In the genomic region with DNA sequence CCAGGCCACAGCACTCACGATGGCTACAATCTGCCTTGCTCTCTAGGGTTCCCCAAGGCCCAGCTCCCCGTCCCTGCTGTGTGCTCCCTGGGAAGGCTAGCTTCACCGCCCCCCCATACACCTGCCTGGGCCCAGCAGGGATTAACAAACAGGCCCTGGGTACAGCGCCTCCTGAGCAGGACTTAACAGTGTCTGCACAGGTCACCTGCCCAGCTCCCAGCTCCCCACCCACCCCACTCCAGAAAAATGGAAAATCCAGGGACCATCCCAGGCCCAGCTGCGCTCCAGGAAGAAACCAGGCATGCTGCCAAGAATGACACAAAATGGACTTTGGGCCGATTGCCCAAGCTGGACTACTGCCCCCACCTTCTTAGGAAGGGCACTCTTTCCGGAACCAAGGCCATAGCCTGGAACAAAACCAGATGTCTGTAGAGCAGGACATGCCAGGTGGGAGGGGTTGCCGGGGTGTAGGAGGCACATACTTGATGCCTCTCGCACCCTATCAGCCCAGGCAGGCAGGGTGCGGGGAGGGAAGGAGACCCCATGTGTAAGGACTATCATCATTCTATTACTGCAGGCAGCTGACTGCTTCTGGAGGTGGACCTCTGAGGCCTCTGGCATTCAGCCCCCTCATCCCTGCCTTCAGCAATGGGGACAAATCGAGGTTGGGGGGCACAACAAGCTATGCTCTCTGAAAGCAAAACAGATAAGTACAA, we compare ENCODE assay signal across 15 cellular contexts.
DNase-seq lines count a peak whose midpoint lies in the region; ATAC-seq and TF ChIP-seq lines count a peak whose summit lies in the region.
"Had no signal": no experiment of that assay in that cellular context is flagged by ENCODE, and none has a peak within 500 bp of the region (broad histone marks: within the 10 kb centered on the region; RNA-seq: fewer than 3 reads in every experiment).

No MANE protein-coding gene starts in this region.

- TF ChIP-seq POLR2A in right lobe of liver (IDR thresholded peaks at IDR 0.05): no peak
- TF ChIP-seq POLR2A in esophagus muscularis mucosa (IDR thresholded peaks at IDR 0.05; ENCODE audit: low read depth): no peak

- POLR2A ChIA-PET in activated CD4-positive, alpha-beta T cell treated with anti-CD3 and anti-CD28 coated beads for 36 hours (lab: Charles Lee): no interaction called here

- H3K4me3 Mint-ChIP-seq in activated CD4-positive, alpha-beta T cell treated with anti-CD3 and anti-CD28 coated beads for 36 hours: no peak overlapping the region

- peaks cover 2% of the 10 kb centered on the region for H3K27me3 Mint-ChIP-seq in activated CD4-positive, alpha-beta T cell treated with anti-CD3 and anti-CD28 coated beads for 36 hours

- no peak for TF ChIP-seq CTCF in heart right ventricle (IDR thresholded peaks at IDR 0.05)
- no peak for TF ChIP-seq CTCF in right lobe of liver (IDR thresholded peaks at IDR 0.05)
- TF ChIP-seq CTCF in esophagus muscularis mucosa (IDR thresholded peaks at IDR 0.05): no peak

- intact Hi-C loops in heart right ventricle (cut with DNase I): no loop called here
- intact Hi-C loops in left ventricle myocardium superior (cut with micrococcal nuclease): no loop called here
- intact Hi-C loops in right lobe of liver (cut with DNase I): loop anchor here in 1 of 2 donors (10.0 kb wide), 1 partner anchor 179 kb away; the partner anchor contains the start of gene RRBP1
- intact Hi-C loops in esophagus muscularis mucosa (cut with DNase I): no loop called here
- intact Hi-C loops in activated CD4-positive, alpha-beta T cell treated with anti-CD3 and anti-CD28 coated beads for 36 hours (cut with DNase I, micrococcal nuclease): no loop called here

- H3K36me3 Mint-ChIP-seq in activated CD4-positive, alpha-beta T cell treated with anti-CD3 and anti-CD28 coated beads for 36 hours (ENCODE audit: low read depth): no peaks in the 10 kb centered on the region

- DNase-seq in heart right ventricle (peak in 1 of 2 donors; percentile 48), left ventricle myocardium superior (no peak), dermis blood vessel endothelial cell (peak; percentile 83), right lobe of liver (peak; percentile 71 to 83 (median 74)), NCI-H510A (lab: John Stamatoyannopoulos, UW) (no peak), esophagus muscularis mucosa (ENCODE audit: extremely low spot score) (no peak)
- DNase-seq in activated CD4-positive, alpha-beta T cell treated with anti-CD3 and anti-CD28 coated beads for 36 hours: no peak
- no peak for DNase-seq in activated effector memory CD4-positive, alpha-beta T cell treated with Interleukin-2 at 50 U/mL for 16 hours
- DNase-seq: activated naive CD4-positive, alpha-beta T cell; brain microvascular endothelial cell; DMS 273 treated with DMSO at 0.1 percent for 48 hours; effector memory CD4-positive, alpha-beta T cell; lower lobe of right lung; NCI-H2081 treated with DMSO at 0.1 percent for 48 hours had no signal

- CTCF ChIA-PET in activated CD4-positive, alpha-beta T cell treated with anti-CD3 and anti-CD28 coated beads for 36 hours (lab: Charles Lee): interaction anchor here (1.0 kb wide), 1 partner anchor 132 kb away, joined by 3 read pairs; no protein-coding TSS in a partner anchor

- peaks cover 0 to under 1% (median 0%) of the 10 kb centered on the region in 7 donors for H3K27me3 ChIP-seq in heart right ventricle
- no peaks in the 10 kb centered on the region for H3K27me3 ChIP-seq in right lobe of liver
- H3K27me3 ChIP-seq in esophagus muscularis mucosa: no peaks in the 10 kb centered on the region
- H3K27me3 ChIP-seq: brain microvascular endothelial cell had no signal

- H3K27ac ChIP-seq in heart right ventricle (no peak overlapping the region), right lobe of liver (peak overlapping the region in 2 of 3 donors; percentile 55 to 58), esophagus muscularis mucosa (replicated peaks in 1 of 4) (peak overlapping the region in 2 of 4 donors; percentile 31 to 36)
- H3K27ac ChIP-seq: brain microvascular endothelial cell, lower lobe of right lung, SK-N-MC had no signal

- ATAC-seq in heart right ventricle: peak in 5 of 8 donors; percentile 41 to 76 (median 57)
- no peak for ATAC-seq in left ventricle myocardium superior
- ATAC-seq in right lobe of liver: peak; percentile 55 to 77 (median 68)
- no peak for ATAC-seq in activated CD4-positive, alpha-beta T cell treated with anti-CD3 and anti-CD28 coated beads for 36 hours

- H3K4me3 ChIP-seq in heart right ventricle (no peak overlapping the region), right lobe of liver (no peak overlapping the region), esophagus muscularis mucosa (no peak overlapping the region)
- H3K4me3 ChIP-seq: lower lobe of right lung, SK-N-MC had no signal

- no peak overlapping the region for H3K27ac Mint-ChIP-seq in activated CD4-positive, alpha-beta T cell treated with anti-CD3 and anti-CD28 coated beads for 36 hours

- peaks cover 6 to 53% (median 20%) of the 10 kb centered on the region in 9 donors for H3K4me1 ChIP-seq in heart right ventricle
- peaks cover 0 to 43% (median 18%) of the 10 kb centered on the region in 4 donors for H3K4me1 ChIP-seq in right lobe of liver
- H3K4me1 ChIP-seq in esophagus muscularis mucosa: peaks cover 16 to 38% (median 31%) of the 10 kb centered on the region in 4 donors

- H3K9me3 Mint-ChIP-seq in activated CD4-positive, alpha-beta T cell treated with anti-CD3 and anti-CD28 coated beads for 36 hours (ENCODE audit: low read depth): no peaks in the 10 kb centered on the region

- WGBS in heart right ventricle, 2 donors: 62 to 68% methylated on average over 11 of the region's 11 CpGs
- WGBS in right lobe of liver (ENCODE audit: insufficient coverage, low coverage, low lambda C conversion rate, missing lambda C conversion rate): 12% methylated on average over 6 of the region's 11 CpGs
- 57% methylated on average over 7 of the region's 11 CpGs for WGBS in esophagus muscularis mucosa

- H3K9me3 ChIP-seq in heart right ventricle (no peaks in the 10 kb centered on the region), right lobe of liver (no peaks in the 10 kb centered on the region), esophagus muscularis mucosa (no peaks in the 10 kb centered on the region)
- H3K9me3 ChIP-seq: lower lobe of right lung had no signal

- H3K4me1 Mint-ChIP-seq in activated CD4-positive, alpha-beta T cell treated with anti-CD3 and anti-CD28 coated beads for 36 hours: peaks cover 15% of the 10 kb centered on the region

- no peak for TF ChIP-seq EP300 in esophagus muscularis mucosa (IDR thresholded peaks at IDR 0.05)

- no peaks in the 10 kb centered on the region for H3K36me3 ChIP-seq in heart right ventricle
- no peaks in the 10 kb centered on the region for H3K36me3 ChIP-seq in right lobe of liver
- no peaks in the 10 kb centered on the region for H3K36me3 ChIP-seq in esophagus muscularis mucosa
- H3K36me3 ChIP-seq: brain microvascular endothelial cell, lower lobe of right lung had no signal

Comparison
In these comparisons a context has a peak if more than half of its experiments do, and no peak if none do; other contexts are left out.
1. ATAC-seq: peak in heart right ventricle (5 of 8) and right lobe of liver (4 of 4); none in left ventricle myocardium superior (single experiment) and activated CD4-positive, alpha-beta T cell treated with anti-CD3 and anti-CD28 coated beads for 36 hours (single experiment).
2. DNase-seq: peak in dermis blood vessel endothelial cell (single experiment) and right lobe of liver (3 of 3); none in left ventricle myocardium superior (single experiment), NCI-H510A (single experiment), esophagus muscularis mucosa (single experiment), activated CD4-positive, alpha-beta T cell treated with anti-CD3 and anti-CD28 coated beads for 36 hours (single experiment) and activated effector memory CD4-positive, alpha-beta T cell treated with Interleukin-2 at 50 U/mL for 16 hours (single experiment).
3. H3K27ac ChIP-seq: peak in right lobe of liver (2 of 3); none in heart right ventricle (0 of 10).